In the genomic region with DNA sequence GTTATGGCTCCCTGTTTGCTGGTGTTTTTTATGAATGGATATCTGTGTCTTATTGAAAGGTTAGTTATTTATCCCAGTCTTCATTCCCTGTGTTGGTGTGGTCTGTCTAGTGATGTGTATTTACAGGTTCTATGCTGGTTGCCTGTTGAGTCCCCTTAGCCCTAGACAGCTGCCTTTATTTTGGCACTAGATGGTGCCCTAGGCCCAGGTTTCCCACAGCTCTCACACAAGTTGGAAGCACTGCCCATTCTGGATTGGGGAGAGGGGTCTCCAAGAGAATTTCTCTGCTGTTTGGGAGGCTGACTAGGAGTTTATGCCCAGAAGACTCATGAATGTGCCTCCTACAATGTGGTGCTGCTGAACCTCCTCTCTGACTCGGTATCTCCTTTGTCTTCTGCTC, we compare ENCODE assay signal across 10 cellular contexts. TPM values are rescaled to one million over a fixed set of nuclear protein-coding genes. Genes with fewer than 3 reads are reported as not detected.
A peak's percentile ranks its signal among the peaks of the same experiment; 100 is the strongest.
DNase-seq lines count a peak whose midpoint lies in the region; FAIRE-seq and TF ChIP-seq lines count a peak whose summit lies in the region.
"Had no signal": no experiment of that assay in that cellular context is flagged by ENCODE, and none has a peak within 500 bp of the region (broad histone marks: within the 10 kb centered on the region; RNA-seq: fewer than 3 reads in every experiment).

No MANE protein-coding gene starts in this region.

- no peaks in the 10 kb centered on the region for H3K36me3 Mint-ChIP-seq in progenitor cell of endocrine pancreas (ENCODE audit: insufficient read depth)
- H3K36me3 Mint-ChIP-seq in CD8-positive, alpha-beta memory T cell: no peaks in the 10 kb centered on the region

- WGBS in mammary epithelial cell (ENCODE audit: low coverage, missing lambda C conversion rate): 0% methylated on average over 1 of the region's 1 CpG

- H3K27ac ChIP-seq in mammary epithelial cell (ENCODE audit: insufficient read depth, low read depth, low read length): no peak overlapping the region
- H3K27ac ChIP-seq in CD8-positive, alpha-beta memory T cell (ENCODE audit: low read depth, low read length): no peak overlapping the region
- H3K27ac ChIP-seq: BLaER1 treated with 17β-estradiol and CSF1 and Interleukin-3, amounts not matched to agents 10 nM and 100 nM had no signal

- H3K27me3 ChIP-seq in mammary epithelial cell (ENCODE audit: insufficient read depth, low read length): peaks cover 2% of the 10 kb centered on the region
- H3K27me3 ChIP-seq in CD8-positive, alpha-beta memory T cell (ENCODE audit: insufficient read depth, low read length, poor library complexity, severe bottlenecking): no peaks in the 10 kb centered on the region
- H3K27me3 ChIP-seq: BLaER1 treated with 17β-estradiol and CSF1 and Interleukin-3, amounts not matched to agents 10 nM and 100 nM had no signal

- TF ChIP-seq CTCF in mammary epithelial cell (conservative IDR thresholded peaks at IDR 0.05 in 1 of 2, IDR thresholded peaks at IDR 0.05 in 1 of 2; ENCODE audit: extremely low read depth in 1 of 2, insufficient read depth in 1 of 2, low read depth in 1 of 2, low read length in 2 of 2): peak; percentile 51 to 76
- peak; percentile 60 for TF ChIP-seq CTCF in progenitor cell of endocrine pancreas (IDR thresholded peaks at IDR 0.05; ENCODE audit: unreplicated experiment)

- peak; percentile 3 for DNase-seq in NCI-H1694 (lab: John Stamatoyannopoulos, UW)
- DNase-seq in NCI-H1694 treated with DMSO at 0.1 percent for 48 hours (lab: John Stamatoyannopoulos, UW): no peak
- peak; percentile 42 to 44 for DNase-seq in Kasumi-1 (lab: John Stamatoyannopoulos, UW)
- peak; percentile 11 for DNase-seq in mammary epithelial cell
- DNase-seq in progenitor cell of endocrine pancreas (ENCODE audit: low spot score, unreplicated experiment): no peak
- no peak for DNase-seq in posterior cingulate gyrus
- no peak for DNase-seq in CD8-positive, alpha-beta memory T cell
- no peak for DNase-seq in HTR-8/SVneo (ENCODE audit: insufficient read length, low spot score)
- DNase-seq: stimulated activated CD4-positive, alpha-beta T cell treated with anti-CD3 and anti-CD28 coated beads, Interleukin-15, amount 100 ng/mL, for 24 hours had no signal

- no peaks in the 10 kb centered on the region for H3K79me2 ChIP-seq in mammary epithelial cell (ENCODE audit: insufficient read depth, low read length)

- no peaks in the 10 kb centered on the region for H3K4me1 ChIP-seq in mammary epithelial cell (ENCODE audit: insufficient read depth, low read length)
- no peaks in the 10 kb centered on the region for H3K4me1 ChIP-seq in CD8-positive, alpha-beta memory T cell (ENCODE audit: insufficient read depth, low read length)
- H3K4me1 ChIP-seq: BLaER1 treated with 17β-estradiol and CSF1 and Interleukin-3, amounts not matched to agents 10 nM and 100 nM had no signal

- no peak overlapping the region for H3K4me3 Mint-ChIP-seq in progenitor cell of endocrine pancreas (ENCODE audit: low read depth)
- H3K4me3 Mint-ChIP-seq in CD8-positive, alpha-beta memory T cell: no peak overlapping the region

- FAIRE-seq in HTR-8/SVneo (lab: Jason Lieb, UNC): no peak

- peaks cover 15% of the 10 kb centered on the region for H3K9me3 Mint-ChIP-seq in progenitor cell of endocrine pancreas (ENCODE audit: low read depth)
- peaks cover 18 to 29% (median 26%) of the 10 kb centered on the region in 5 donors for H3K9me3 Mint-ChIP-seq in CD8-positive, alpha-beta memory T cell

- no peaks in the 10 kb centered on the region for H3K36me3 ChIP-seq in mammary epithelial cell (ENCODE audit: insufficient read depth, low read length)
- no peaks in the 10 kb centered on the region for H3K36me3 ChIP-seq in CD8-positive, alpha-beta memory T cell (ENCODE audit: insufficient read depth, low read length)
- H3K36me3 ChIP-seq: BLaER1 treated with 17β-estradiol and CSF1 and Interleukin-3, amounts not matched to agents 10 nM and 100 nM had no signal

- POLR2A ChIA-PET in CD8-positive, alpha-beta memory T cell (lab: Charles Lee): no interaction called here

- no peak overlapping the region for H3K4me2 ChIP-seq in mammary epithelial cell (ENCODE audit: insufficient read depth, low read depth, low read length)
- H3K4me2 ChIP-seq: BLaER1 treated with 17β-estradiol and CSF1 and Interleukin-3, amounts not matched to agents 10 nM and 100 nM had no signal

- in situ Hi-C loops in mammary epithelial cell (cut with MboI; ENCODE audit: low sequenced_read_pairs in 2 of 2): loop anchor here in 1 of 2 donors (25.0 kb wide), 1 partner anchor 646 kb away; no protein-coding TSS in a partner anchor

- intact Hi-C loops in mammary epithelial cell (cut with micrococcal nuclease) (loop anchor here (1.0 to 5.0 kb wide), 4 partner anchors 485 to 744 kb away; partner anchors contain the start of gene RAB32), posterior cingulate gyrus (cut with DNase I) (loop anchor here (5.0 kb wide), 1 partner anchor 176 kb away; no protein-coding TSS in a partner anchor)

- H3K4me3 ChIP-seq in mammary epithelial cell (replicated peaks in 1 of 3; ENCODE audit: insufficient read depth in 1 of 3, low read depth in 2 of 3, low read length in 3 of 3): no peak overlapping the region
- no peak overlapping the region for H3K4me3 ChIP-seq in CD8-positive, alpha-beta memory T cell (ENCODE audit: low read length)
- H3K4me3 ChIP-seq: BLaER1 treated with 17β-estradiol and CSF1 and Interleukin-3, amounts not matched to agents 10 nM and 100 nM had no signal

- H3K27me3 Mint-ChIP-seq in progenitor cell of endocrine pancreas: no peaks in the 10 kb centered on the region
- peaks cover 5 to 8% of the 10 kb centered on the region in 2 donors for H3K27me3 Mint-ChIP-seq in CD8-positive, alpha-beta memory T cell

- no peak overlapping the region for H2AFZ ChIP-seq in mammary epithelial cell (ENCODE audit: low read depth, low read length)

- no peaks in the 10 kb centered on the region for H4K20me1 ChIP-seq in mammary epithelial cell (ENCODE audit: insufficient read depth, low read length)
- H4K20me1 ChIP-seq: BLaER1 treated with 17β-estradiol and CSF1 and Interleukin-3, amounts not matched to agents 10 nM and 100 nM had no signal

- CTCF ChIA-PET in mammary epithelial cell (lab: Charles Lee; ENCODE audit: low non-redundant PET): interaction anchor here (0.6 to 0.9 kb wide), 2 partner anchors 678 to 1933 kb away, joined by 5 to 7 read pairs; no protein-coding TSS in a partner anchor
- CTCF ChIA-PET in CD8-positive, alpha-beta memory T cell (lab: Charles Lee): no interaction called here

- no peaks in the 10 kb centered on the region for H3K9me3 ChIP-seq in mammary epithelial cell (replicated peaks; ENCODE audit: insufficient read depth, low read length)
- peaks cover 11% of the 10 kb centered on the region for H3K9me3 ChIP-seq in CD8-positive, alpha-beta memory T cell (ENCODE audit: low read length)

- no TSS peak for BruUV-seq in mammary epithelial cell (replicated peaks; lab: Mats Ljungman, UMichigan)

- no peak overlapping the region for H3K9ac ChIP-seq in mammary epithelial cell (ENCODE audit: insufficient read depth, low read length)
- H3K9ac ChIP-seq: BLaER1 treated with 17β-estradiol and CSF1 and Interleukin-3, amounts not matched to agents 10 nM and 100 nM had no signal

- H3K4me1 Mint-ChIP-seq in progenitor cell of endocrine pancreas (ENCODE audit: low read depth): no peaks in the 10 kb centered on the region
- no peaks in the 10 kb centered on the region for H3K4me1 Mint-ChIP-seq in CD8-positive, alpha-beta memory T cell

- dilution Hi-C loops in mammary epithelial cell (cut with HindIII; ENCODE audit: low sequenced_read_pairs): no loop called here

- no peak overlapping the region for H3K27ac Mint-ChIP-seq in progenitor cell of endocrine pancreas
- H3K27ac Mint-ChIP-seq in CD8-positive, alpha-beta memory T cell: no peak overlapping the region

RNA-seq across cellular contexts. Expression of gene GRM1, which starts 12.4 kb away (rescaled TPM):
- not detected for total RNA-seq in mammary epithelial cell
- polyA plus RNA-seq in mammary epithelial cell: not detected
- polyA minus RNA-seq in mammary epithelial cell: not detected
- 0.40 and 0.41 TPM in 2 replicates for total RNA-seq in progenitor cell of endocrine pancreas
- not detected for total RNA-seq in CD8-positive, alpha-beta memory T cell
- polyA plus RNA-seq in CD8-positive, alpha-beta memory T cell: not detected

Comparison
In these comparisons a context has a peak if more than half of its experiments do, and no peak if none do; other contexts are left out.
1. DNase-seq: peak in NCI-H1694 (single experiment), Kasumi-1 (2 of 2) and mammary epithelial cell (single experiment); none in NCI-H1694 treated with DMSO at 0.1 percent for 48 hours (single experiment), progenitor cell of endocrine pancreas (single experiment), posterior cingulate gyrus (0 of 10), CD8-positive, alpha-beta memory T cell (0 of 5) and HTR-8/SVneo (single experiment).